Comparison of ENCODE assay signal across 8 cellular contexts in genomic region chr16:74667215-74667765, GRCh38. TPM values are rescaled to one million over a fixed set of nuclear protein-coding genes. Genes with fewer than 3 reads are reported as not detected.
DNase-seq lines count a peak whose midpoint lies in the region; TF ChIP-seq lines count a peak whose summit lies in the region.

No MANE protein-coding gene starts in this region.

- H3K27ac ChIP-seq in RWPE1, result peak overlapping the region; percentile 85
- H3K27ac ChIP-seq in brain microvascular endothelial cell, result no peak overlapping the region

- POLR2A ChIA-PET in RWPE1 (lab: Yijun Ruan, JAX; ENCODE audit: low non-redundant PET), result interaction anchor here (0.5 to 1.1 kb wide), 3 partner anchors 10 to 243 kb away, joined by 3 to 6 read pairs (median 3); no protein-coding TSS in a partner anchor

- peak; percentile 26 for DNase-seq in activated naive CD4-positive, alpha-beta T cell treated with Interleukin-2 at 50 U/mL for 16 hours
- no peak for DNase-seq in activated naive CD4-positive, alpha-beta T cell treated with anti-CD3 and anti-CD28 coated beads, Interleukin-2, amount 50 U/mL, for 16 hours
- DNase-seq in RWPE1 (ENCODE audit: low spot score), result peak; percentile 17
- no peak for DNase-seq in brain microvascular endothelial cell
- peak; percentile 62 for DNase-seq in islet precursor cell
- DNase-seq in stimulated activated CD4-positive, alpha-beta T cell treated with anti-CD3 and anti-CD28 coated beads, Interleukin-12 subunit alpha, Interleukin-12 subunit beta, amount 100 ng/mL, for 4 hours, result peak; percentile 12
- DNase-seq in H4 (ENCODE audit: low spot score), result no peak
- DNase-seq in occipital lobe (lab: John Stamatoyannopoulos, UW), result no peak

- H3K4me3 ChIP-seq in brain microvascular endothelial cell (ENCODE audit: low read depth, low read length), result peak overlapping the region; percentile 68

- in situ Hi-C loops in brain microvascular endothelial cell (cut with HindIII; ENCODE audit: low pct_ligation_motif_present, low sequenced_read_pairs), result no loop called here

- TF ChIP-seq CTCF in RWPE1 (conservative IDR thresholded peaks at IDR 0.05; ENCODE audit: low read depth) (no peak), brain microvascular endothelial cell (IDR thresholded peaks at IDR 0.05; ENCODE audit: low read depth, low read length, missing control alignments) (no peak)

- no peaks in the 10 kb centered on the region for H3K27me3 ChIP-seq in brain microvascular endothelial cell (replicated peaks)

- H3K36me3 ChIP-seq in brain microvascular endothelial cell (replicated peaks), result peaks cover 17% of the 10 kb centered on the region

- CTCF ChIA-PET in RWPE1 (lab: Yijun Ruan, JAX), result interaction anchor here (0.5 to 0.6 kb wide), 2 partner anchors 69 to 161 kb away, joined by 3 to 4 read pairs; no protein-coding TSS in a partner anchor

RNA-seq across cellular contexts. Expression of gene RFWD3, which starts 0.6 kb away (rescaled TPM):
- 30.8 and 33.8 TPM in 2 replicates for total RNA-seq in H4 (2014; rRNA removed; shearing (Covaris generic))
- 12.5 TPM for total RNA-seq in occipital lobe

RNA-seq across cellular contexts. Expression of gene MLKL, which starts 33.4 kb away (rescaled TPM):
- total RNA-seq in H4 (2014; rRNA removed; shearing (Covaris generic)), result 6.6 and 8.4 TPM in 2 replicates
- total RNA-seq in occipital lobe, result 0.47 TPM

Comparison
In these comparisons a context has a peak if more than half of its experiments do, and no peak if none do; other contexts are left out.
1. DNase-seq: peak in activated naive CD4-positive, alpha-beta T cell treated with Interleukin-2 at 50 U/mL for 16 hours (single experiment), RWPE1 (single experiment), islet precursor cell (single experiment) and stimulated activated CD4-positive, alpha-beta T cell treated with anti-CD3 and anti-CD28 coated beads, Interleukin-12 subunit alpha, Interleukin-12 subunit beta, amount 100 ng/mL, for 4 hours (single experiment); none in activated naive CD4-positive, alpha-beta T cell treated with anti-CD3 and anti-CD28 coated beads, Interleukin-2, amount 50 U/mL, for 16 hours (single experiment), brain microvascular endothelial cell (single experiment), H4 (single experiment) and occipital lobe (single experiment).